21 cellular contexts compared by ENCODE assay signal in genomic region chr9:138060881-138061280, GRCh38.
A peak's percentile ranks its signal among the peaks of the same experiment; 100 is the strongest.
DNase-seq lines count a peak whose midpoint lies in the region; ATAC-seq, FAIRE-seq and TF ChIP-seq lines count a peak whose summit lies in the region.
"Had no signal": no experiment of that assay in that cellular context is flagged by ENCODE, and none has a peak within 500 bp of the region (broad histone marks: within the 10 kb centered on the region; RNA-seq: fewer than 3 reads in every experiment).

No MANE protein-coding gene starts in this region.

- no peaks in the 10 kb centered on the region for H3K4me1 ChIP-seq in kidney (ENCODE audit: control insufficient read depth in 1 of 2, insufficient read depth in 1 of 2, low read depth in 1 of 2, low read length in 2 of 2)
- H3K4me1 ChIP-seq in sigmoid colon: no peaks in the 10 kb centered on the region
- H3K4me1 ChIP-seq: A549, BE2C had no signal

- H3K9me3 Mint-ChIP-seq in CD14-positive monocyte: peaks cover 0 to 10% (median 0%) of the 10 kb centered on the region in 7 donors
- H3K9me3 Mint-ChIP-seq in activated naive CD8-positive, alpha-beta T cell treated with anti-CD3 and anti-CD28 coated beads, Interleukin-2, amount 50 U/mL, for 24 hours: no peaks in the 10 kb centered on the region
- H3K9me3 Mint-ChIP-seq: CD8-positive, alpha-beta T cell had no signal

- no peak for TF ChIP-seq POLR2A in sigmoid colon (IDR thresholded peaks at IDR 0.05)

- no peaks in the 10 kb centered on the region for H3K4me1 Mint-ChIP-seq in CD14-positive monocyte
- H3K4me1 Mint-ChIP-seq in activated naive CD8-positive, alpha-beta T cell treated with anti-CD3 and anti-CD28 coated beads, Interleukin-2, amount 50 U/mL, for 24 hours: no peaks in the 10 kb centered on the region

- no peak for FAIRE-seq in kidney (lab: Jason Lieb, UNC)
- FAIRE-seq: A549, D721Med, GM12892, HepG2, HTR-8/SVneo had no signal

- TF ChIP-seq CTCF in CD14-positive monocyte (IDR thresholded peaks at IDR 0.05) (no peak), kidney (IDR thresholded peaks at IDR 0.05; ENCODE audit: borderline replicate concordance, extremely low read depth, insufficient read depth) (no peak), sigmoid colon (IDR thresholded peaks at IDR 0.05) (no peak)

- H3K9me3 ChIP-seq in kidney (ENCODE audit: control insufficient read depth in 1 of 2, low read length in 2 of 2) (no peaks in the 10 kb centered on the region), sigmoid colon (no peaks in the 10 kb centered on the region)
- H3K9me3 ChIP-seq: A549, BE2C had no signal

- in situ Hi-C loops in G401 (cut with HindIII; ENCODE audit: low sequenced_read_pairs): no loop called here

- no peaks in the 10 kb centered on the region for H3K36me3 ChIP-seq in kidney (ENCODE audit: control insufficient read depth in 1 of 2, insufficient read depth in 2 of 2, low read length in 2 of 2)
- H3K36me3 ChIP-seq in sigmoid colon: no peaks in the 10 kb centered on the region
- H3K36me3 ChIP-seq: BE2C had no signal

- intact Hi-C loops in CD14-positive monocyte (cut with micrococcal nuclease): no loop called here
- intact Hi-C loops in kidney (cut with DNase I): no loop called here
- intact Hi-C loops in sigmoid colon (cut with DNase I): no loop called here

- peaks cover 0 to 10% (median 0%) of the 10 kb centered on the region in 3 donors for H3K27me3 ChIP-seq in sigmoid colon
- H3K27me3 ChIP-seq: BE2C had no signal

- H3K27me3 Mint-ChIP-seq in CD14-positive monocyte (ENCODE audit: low read depth in 3 of 3): peaks cover 0 to 7% (median 1%) of the 10 kb centered on the region in 3 donors
- H3K27me3 Mint-ChIP-seq in activated naive CD8-positive, alpha-beta T cell treated with anti-CD3 and anti-CD28 coated beads, Interleukin-2, amount 50 U/mL, for 24 hours: peaks cover 6% of the 10 kb centered on the region

- H3K27ac ChIP-seq in kidney (ENCODE audit: low read depth in 2 of 2, low read length in 2 of 2) (no peak overlapping the region), sigmoid colon (no peak overlapping the region)
- H3K27ac ChIP-seq: A549, C4-2B had no signal

- no peak overlapping the region for H3K9ac ChIP-seq in kidney (ENCODE audit: low read length in 2 of 2)

- DNase-seq in CD14-positive monocyte (ENCODE audit: low spot score): peak; percentile 21
- peak; percentile 16 for DNase-seq in G401 (ENCODE audit: low spot score)
- peak; percentile 22 for DNase-seq in kidney
- DNase-seq in sigmoid colon: peak; percentile 28
- DNase-seq in activated CD4-positive, CD25-positive, alpha-beta regulatory T cell treated with anti-CD3 and anti-CD28 coated beads, Interleukin-2, amount 50 U/mL, for 72 hours: no peak
- DNase-seq in activated naive CD8-positive, alpha-beta T cell treated with anti-CD3 and anti-CD28 coated beads, Interleukin-2, amount 50 U/mL, for 24 hours: no peak
- DNase-seq: BE2C; CD8-positive, alpha-beta T cell; COR-L47; DMS153; DMS79 treated with DMSO at 0.1 percent for 48 hours; EL; GDM1; HCEC 1CT had no signal

- WGBS in sigmoid colon, 2 donors: 87 to 89% methylated on average over 8 of the region's 8 CpGs

- no peak overlapping the region for H3K4me3 ChIP-seq in kidney (ENCODE audit: low read length in 2 of 2)
- H3K4me3 ChIP-seq in sigmoid colon: no peak overlapping the region
- H3K4me3 ChIP-seq: A549 had no signal

- ATAC-seq in GM18909 (IDR thresholded peaks at IDR 0.05; ENCODE audit: poor library complexity, unreplicated experiment): no peak
- ATAC-seq in activated naive CD8-positive, alpha-beta T cell treated with anti-CD3 and anti-CD28 coated beads, Interleukin-2, amount 50 U/mL, for 24 hours: no peak
- ATAC-seq: A549; CD8-positive, alpha-beta T cell; HepG2 had no signal

- no peak for TF ChIP-seq EP300 in sigmoid colon (IDR thresholded peaks at IDR 0.05)

- H3K27ac Mint-ChIP-seq in CD14-positive monocyte: no peak overlapping the region
- H3K27ac Mint-ChIP-seq in activated naive CD8-positive, alpha-beta T cell treated with anti-CD3 and anti-CD28 coated beads, Interleukin-2, amount 50 U/mL, for 24 hours: no peak overlapping the region
- H3K27ac Mint-ChIP-seq: CD8-positive, alpha-beta T cell had no signal

- H3K36me3 Mint-ChIP-seq in CD14-positive monocyte: no peaks in the 10 kb centered on the region
- H3K36me3 Mint-ChIP-seq in activated naive CD8-positive, alpha-beta T cell treated with anti-CD3 and anti-CD28 coated beads, Interleukin-2, amount 50 U/mL, for 24 hours (ENCODE audit: low read depth): no peaks in the 10 kb centered on the region
- H3K36me3 Mint-ChIP-seq: CD8-positive, alpha-beta T cell had no signal

- H3K4me3 Mint-ChIP-seq in CD14-positive monocyte: no peak overlapping the region
- no peak overlapping the region for H3K4me3 Mint-ChIP-seq in activated naive CD8-positive, alpha-beta T cell treated with anti-CD3 and anti-CD28 coated beads, Interleukin-2, amount 50 U/mL, for 24 hours
- H3K4me3 Mint-ChIP-seq: CD8-positive, alpha-beta T cell had no signal

Comparison
In these comparisons a context has a peak if more than half of its experiments do, and no peak if none do; other contexts are left out.
1. DNase-seq: peak in CD14-positive monocyte (single experiment), G401 (single experiment), kidney (single experiment) and sigmoid colon (single experiment); none in activated CD4-positive, CD25-positive, alpha-beta regulatory T cell treated with anti-CD3 and anti-CD28 coated beads, Interleukin-2, amount 50 U/mL, for 72 hours (single experiment) and activated naive CD8-positive, alpha-beta T cell treated with anti-CD3 and anti-CD28 coated beads, Interleukin-2, amount 50 U/mL, for 24 hours (single experiment).